8 cellular contexts compared by ENCODE assay signal in the genomic region with DNA sequence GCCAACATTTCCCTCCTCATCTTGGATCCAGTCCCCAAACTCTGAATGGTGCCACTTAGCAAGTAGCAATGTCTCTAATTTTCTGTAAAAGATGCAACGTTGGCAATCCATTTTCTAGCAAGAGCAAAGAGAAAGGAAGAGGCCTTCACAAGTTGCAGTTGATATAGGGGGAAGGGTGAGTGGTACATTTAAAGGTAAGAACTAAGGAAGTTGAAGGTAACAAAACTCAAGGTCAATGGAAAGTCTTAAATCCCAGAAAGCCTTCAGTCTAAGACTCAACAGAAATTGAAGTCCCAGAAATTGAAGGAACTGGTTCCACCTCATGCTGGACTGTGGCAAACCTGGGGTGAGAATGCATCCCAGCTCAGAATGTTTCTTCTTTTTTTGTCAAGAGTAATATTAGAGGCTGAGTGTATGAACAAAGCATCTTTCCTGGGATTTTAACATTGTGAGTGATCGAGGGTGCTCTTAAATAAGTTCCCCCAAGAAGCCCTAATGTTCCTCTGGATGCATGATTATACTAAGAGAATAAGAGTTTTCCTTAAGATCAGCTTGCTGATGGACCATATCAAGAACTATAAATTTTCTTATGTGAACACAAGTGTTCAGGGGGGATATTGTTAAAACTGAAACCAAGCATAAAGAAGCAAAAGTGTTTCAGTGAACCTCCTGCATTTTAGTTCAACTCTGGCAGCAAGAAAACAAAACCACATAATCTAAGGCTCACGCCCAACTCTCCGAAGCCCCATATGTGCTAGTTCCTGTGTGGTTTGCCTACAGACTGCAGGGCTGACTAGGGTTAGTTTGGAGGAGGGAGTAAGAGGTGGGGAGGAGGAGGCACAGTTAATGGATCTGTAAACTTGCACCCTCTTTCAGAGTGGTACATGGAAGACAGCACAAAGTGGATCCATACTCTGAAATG. TPM values are rescaled to one million over a fixed set of nuclear protein-coding genes. Genes with fewer than 3 reads are reported as not detected.
DNase-seq lines count a peak whose midpoint lies in the region; ATAC-seq lines count a peak whose summit lies in the region.

A gene (plus strand): TSS at position 779 of the 922 bp plus-strand sequence. CDS start 46,023 bp downstream, outside the sequence.

- no peaks in the 10 kb centered on the region for H3K27me3 Mint-ChIP-seq in naive thymus-derived CD8-positive, alpha-beta T cell

- peak; percentile 65 for DNase-seq in activated CD4-positive, alpha-beta T cell treated with anti-CD3 and anti-CD28 coated beads, Interleukin-2, amount 50 U/mL, for 1 hour
- DNase-seq in naive thymus-derived CD8-positive, alpha-beta T cell = peak; percentile 28 to 91 (median 76)
- DNase-seq in GM03348 (ENCODE audit: low spot score) (no peak), NCI-H1417 treated with DMSO at 0.1 percent for 48 hours (lab: John Stamatoyannopoulos, UW) (no peak), NCI-H524 (lab: John Stamatoyannopoulos, UW) (no peak)

- peaks cover 28 to 32% (median 30%) of the 10 kb centered on the region in 3 donors for H3K36me3 Mint-ChIP-seq in naive thymus-derived CD8-positive, alpha-beta T cell

- ATAC-seq in GM18867 (IDR thresholded peaks at IDR 0.05; ENCODE audit: unreplicated experiment) = peak; percentile 70
- peak; percentile 61 for ATAC-seq in HG03442 (IDR thresholded peaks at IDR 0.05; ENCODE audit: unreplicated experiment)
- peak; percentile 91 to 94 for ATAC-seq in naive thymus-derived CD8-positive, alpha-beta T cell
- no peak for ATAC-seq in HG03159 (IDR thresholded peaks at IDR 0.05; ENCODE audit: unreplicated experiment)

- POLR2A ChIA-PET in naive thymus-derived CD8-positive, alpha-beta T cell (lab: Charles Lee) = interaction anchor here (0.5 to 7.1 kb wide), 16 partner anchors 9 to 403 kb away, joined by 3 to 58 read pairs (median 6); no protein-coding TSS in a partner anchor

- H3K4me1 Mint-ChIP-seq in naive thymus-derived CD8-positive, alpha-beta T cell = peaks cover 12 to 36% (median 24%) of the 10 kb centered on the region in 4 donors

- H3K4me3 Mint-ChIP-seq in naive thymus-derived CD8-positive, alpha-beta T cell = peak within 1 kb of the TSS; percentile 79 to 99 (median 94)

- H3K27ac Mint-ChIP-seq in naive thymus-derived CD8-positive, alpha-beta T cell = peak within 1 kb of the TSS in 7 of 10 donors; percentile 93 to 100 (median 97)

- H3K9me3 Mint-ChIP-seq in naive thymus-derived CD8-positive, alpha-beta T cell = no peaks in the 10 kb centered on the region

RNA-seq across cellular contexts. Expression of the gene that starts here (rescaled TPM):
- total RNA-seq in naive thymus-derived CD8-positive, alpha-beta T cell = 100 to 1,000 TPM; 202 TPM
- 100 to 1,000 TPM in 2 of 3 donors, 10 to 100 TPM in 1; 88.3 to 176 (median 133) TPM for polyA plus RNA-seq in naive thymus-derived CD8-positive, alpha-beta T cell

Comparison
In these comparisons a context has a peak if more than half of its experiments do, and no peak if none do; other contexts are left out.
1. DNase-seq: peak in activated CD4-positive, alpha-beta T cell treated with anti-CD3 and anti-CD28 coated beads, Interleukin-2, amount 50 U/mL, for 1 hour (single experiment) and naive thymus-derived CD8-positive, alpha-beta T cell (10 of 10); none in GM03348 (single experiment), NCI-H1417 treated with DMSO at 0.1 percent for 48 hours (single experiment) and NCI-H524 (0 of 2).